Comparison of ENCODE assay signal across 1 cellular context in the genomic region with DNA sequence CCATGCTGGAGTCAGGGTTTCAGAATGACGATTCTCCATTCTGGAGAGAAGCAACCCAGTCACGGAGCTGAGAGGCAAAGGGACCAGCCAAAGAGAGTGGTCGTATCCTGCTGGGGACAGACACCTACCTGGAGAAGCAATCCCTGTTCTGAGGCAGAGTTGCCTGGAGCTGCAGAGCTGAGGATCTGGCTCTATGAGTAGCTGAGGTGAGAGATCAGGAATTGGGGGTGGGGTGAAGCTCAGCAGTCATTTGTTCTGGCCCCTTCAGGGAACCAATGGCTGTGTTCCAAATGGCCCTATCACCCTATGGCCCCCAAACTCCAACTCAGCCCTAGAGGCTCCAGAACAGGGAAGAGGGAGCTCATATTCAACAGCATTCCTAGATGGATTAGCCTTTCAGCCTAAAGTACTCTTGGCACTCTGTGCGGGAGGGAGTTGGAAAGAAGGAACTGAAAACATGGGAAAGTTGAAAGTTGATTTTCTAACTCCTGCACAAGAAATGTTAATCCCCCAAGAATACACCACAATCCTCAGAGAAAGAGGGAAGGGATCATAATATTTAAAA.
A peak's percentile ranks its signal among the peaks of the same experiment; 100 is the strongest.
TF ChIP-seq lines count a peak whose summit lies in the region.

No MANE protein-coding gene starts in this region.

TF ChIP-seq in HepG2, 621 proteins besides CTCF, POLR2A, EP300 and RAD21:
- TF ChIP-seq TBP (CRISPR knock-in tag; IDR thresholded peaks at IDR 0.05) = no peak
- no peak for TF ChIP-seq CSRNP1 (CRISPR knock-in tag; IDR thresholded peaks at IDR 0.05)
- TF ChIP-seq ESRRA (CRISPR knock-in tag; IDR thresholded peaks at IDR 0.05; ENCODE audit: low read depth) = no peak
- TF ChIP-seq MLX (CRISPR knock-in tag; IDR thresholded peaks at IDR 0.05) = no peak
- no peak for TF ChIP-seq ZNF660 (CRISPR knock-in tag; IDR thresholded peaks at IDR 0.05; ENCODE audit: borderline replicate concordance, low read depth)
- peak; percentile 15; the same call in 1 of the 2 replicates for TF ChIP-seq MAX (IDR thresholded peaks at IDR 0.05)
- TF ChIP-seq KLF12 (CRISPR knock-in tag; IDR thresholded peaks at IDR 0.05; ENCODE audit: borderline replicate concordance) = no peak
- no peak for TF ChIP-seq ZFP90 (CRISPR knock-in tag; IDR thresholded peaks at IDR 0.05; ENCODE audit: borderline replicate concordance)
